8 cellular contexts compared by ENCODE assay signal in genomic region chr17:63549289-63549945, GRCh38. TPM values are rescaled to one million over a fixed set of nuclear protein-coding genes. Genes with fewer than 3 reads are reported as not detected.
DNase-seq lines count a peak whose midpoint lies in the region; ATAC-seq and TF ChIP-seq lines count a peak whose summit lies in the region.

No MANE protein-coding gene starts in this region.

- DNase-seq in AG04450 (ENCODE audit: low read depth, low spot score) (no peak), memory B cell (ENCODE audit: low spot score in 2 of 2) (no peak), NCI-H1930 (lab: John Stamatoyannopoulos, UW) (no peak), NCI-H2171 (lab: John Stamatoyannopoulos, UW) (no peak)

- H3K36me3 ChIP-seq in HUES64 (ENCODE audit: insufficient read depth, low read length) (no peaks in the 10 kb centered on the region), urinary bladder (ENCODE audit: insufficient read depth) (no peaks in the 10 kb centered on the region)

- H3K9me3 Mint-ChIP-seq in brain (no peaks in the 10 kb centered on the region), memory B cell (no peaks in the 10 kb centered on the region)

- H3K4me3 ChIP-seq in AG04450 (ENCODE audit: low read depth, low read length) (peak overlapping the region; percentile 68), HUES64 (ENCODE audit: low read length) (peak overlapping the region; percentile 74), urinary bladder (ENCODE audit: low read depth, low read length) (peak overlapping the region; percentile 43)

- H3K27me3 ChIP-seq in AG04450 (ENCODE audit: control insufficient read depth, insufficient read depth, low read length) (peaks cover 4% of the 10 kb centered on the region), HUES64 (ENCODE audit: insufficient read depth, low read length) (no peaks in the 10 kb centered on the region)

- H3K27me3 Mint-ChIP-seq in brain (peaks cover 17% of the 10 kb centered on the region), memory B cell (no peaks in the 10 kb centered on the region)

- peaks cover 8% of the 10 kb centered on the region for H3K36me3 Mint-ChIP-seq in brain
- H3K36me3 Mint-ChIP-seq in memory B cell, result no peaks in the 10 kb centered on the region

- H3K27ac Mint-ChIP-seq in brain, result peak overlapping the region; percentile 96 to 99 (median 99)
- H3K27ac Mint-ChIP-seq in memory B cell, result peak overlapping the region; percentile 92

- CTCF ChIA-PET in AG04450 (lab: Charles Lee), result interaction anchor here (0.6 to 1.0 kb wide), 2 partner anchors 51 to 106 kb away, joined by 3 read pairs; no protein-coding TSS in a partner anchor

- H3K4me1 Mint-ChIP-seq in brain, result peaks cover 35% of the 10 kb centered on the region
- H3K4me1 Mint-ChIP-seq in memory B cell, result peaks cover 26% of the 10 kb centered on the region

- H3K27ac ChIP-seq in AG04450 (ENCODE audit: low read depth, low read length) (peak overlapping the region; percentile 80), HUES64 (ENCODE audit: low read depth, low read length) (peak overlapping the region; percentile 68), urinary bladder (ENCODE audit: low read depth) (peak overlapping the region; percentile 73)

- H3K9ac ChIP-seq in HUES64 (ENCODE audit: low read depth, low read length), result peak overlapping the region; percentile 64

- POLR2A ChIA-PET in AG04450 (lab: Yijun Ruan, JAX), result interaction anchor here (1.2 kb wide), 1 partner anchor 73 kb away, joined by 3 read pairs; the partner anchor contains the start of gene MAP3K3

- H3K9me3 ChIP-seq in AG04450 (ENCODE audit: control insufficient read depth, insufficient read depth, low read length), result peaks cover 4% of the 10 kb centered on the region; the same call in 1 of the 2 replicates
- no peaks in the 10 kb centered on the region for H3K9me3 ChIP-seq in HUES64 (ENCODE audit: insufficient read depth, low read depth, low read length)

- H3K4me1 ChIP-seq in HUES64 (ENCODE audit: insufficient read depth, low read length), result peaks cover 13% of the 10 kb centered on the region
- H3K4me1 ChIP-seq in urinary bladder (ENCODE audit: insufficient read depth), result no peaks in the 10 kb centered on the region

- peak; percentile 8 for ATAC-seq in GM19467 (IDR thresholded peaks at IDR 0.05; ENCODE audit: unreplicated experiment)
- peak; percentile 4 for ATAC-seq in memory B cell (ENCODE audit: low read depth)

- TF ChIP-seq CTCF in AG04450 (IDR thresholded peaks at IDR 0.05; ENCODE audit: low read depth, low read length), result no peak
- no peak for TF ChIP-seq CTCF in brain (conservative IDR thresholded peaks at IDR 0.05)

- WGBS in HUES64, result 11% methylated on average over 16 of the region's 18 CpGs
- WGBS in urinary bladder, result 18% methylated on average over 18 of the region's 18 CpGs

- H3K4me3 Mint-ChIP-seq in brain (peak overlapping the region; percentile 88 to 99 (median 95)), memory B cell (peak overlapping the region; percentile 96)

RNA-seq across cellular contexts. Expression of gene DCAF7, which starts 0.9 kb away (rescaled TPM):
- polyA plus RNA-seq in AG04450 (2011; rRNA removed) (50.4 and 52.7 TPM in 2 replicates), brain (ENCODE audit: insufficient read depth, low read depth, low replicate concordance) (207 TPM), urinary bladder (32.9 TPM)
- 85.2 and 110 TPM in 2 replicates for polyA minus RNA-seq in AG04450 (2011; rRNA and poly(A)+ RNA removed)
- polyA plus RNA-seq in HUES64 (2013, experiment 1 of 2), result 39.1 TPM
- polyA plus RNA-seq in HUES64 (2013, experiment 2 of 2), result 48.3 TPM
- 20.9 TPM for total RNA-seq in urinary bladder

RNA-seq across cellular contexts. Expression of gene KCNH6, which starts 26.3 kb away (rescaled TPM):
- polyA plus RNA-seq in AG04450 (2011; rRNA removed), result 0.04 and 0.06 TPM in 2 replicates
- polyA minus RNA-seq in AG04450 (2011; rRNA and poly(A)+ RNA removed), result not detected in 2 replicates
- 0.35 TPM for polyA plus RNA-seq in HUES64 (2013, experiment 1 of 2)
- 0.57 TPM for polyA plus RNA-seq in HUES64 (2013, experiment 2 of 2)
- polyA plus RNA-seq in brain (ENCODE audit: insufficient read depth, low read depth, low replicate concordance), result 19.4 TPM
- not detected for total RNA-seq in urinary bladder
- not detected for polyA plus RNA-seq in urinary bladder

RNA-seq across cellular contexts. Expression of gene TACO1, which starts 51.3 kb away (rescaled TPM):
- 23.1 and 23.2 TPM in 2 replicates for polyA plus RNA-seq in AG04450 (2011; rRNA removed)
- 17.3 and 18.8 TPM in 2 replicates for polyA minus RNA-seq in AG04450 (2011; rRNA and poly(A)+ RNA removed)
- polyA plus RNA-seq in HUES64 (2013, experiment 1 of 2), result 21.4 TPM
- 20.5 TPM for polyA plus RNA-seq in HUES64 (2013, experiment 2 of 2)
- polyA plus RNA-seq in brain (ENCODE audit: insufficient read depth, low read depth, low replicate concordance), result 29.3 TPM
- 6.7 TPM for total RNA-seq in urinary bladder
- 18.0 TPM for polyA plus RNA-seq in urinary bladder

Comparison
In these comparisons a context has a peak if more than half of its experiments do, and no peak if none do; other contexts are left out.
1. RNA of gene KCNH6, which starts 26.3 kb away (polyA plus RNA-seq): 19.4 TPM in brain (single experiment); 0.04 to 0.06 TPM in AG04450 and not detected in urinary bladder (single experiment); every median in the first group is over 10 times any median in the second.
2. Peak in every context shown above with its lines, with median percentiles within 50 percentile points of each other: H3K27ac ChIP-seq and H3K4me3 ChIP-seq.